In the genomic region with DNA sequence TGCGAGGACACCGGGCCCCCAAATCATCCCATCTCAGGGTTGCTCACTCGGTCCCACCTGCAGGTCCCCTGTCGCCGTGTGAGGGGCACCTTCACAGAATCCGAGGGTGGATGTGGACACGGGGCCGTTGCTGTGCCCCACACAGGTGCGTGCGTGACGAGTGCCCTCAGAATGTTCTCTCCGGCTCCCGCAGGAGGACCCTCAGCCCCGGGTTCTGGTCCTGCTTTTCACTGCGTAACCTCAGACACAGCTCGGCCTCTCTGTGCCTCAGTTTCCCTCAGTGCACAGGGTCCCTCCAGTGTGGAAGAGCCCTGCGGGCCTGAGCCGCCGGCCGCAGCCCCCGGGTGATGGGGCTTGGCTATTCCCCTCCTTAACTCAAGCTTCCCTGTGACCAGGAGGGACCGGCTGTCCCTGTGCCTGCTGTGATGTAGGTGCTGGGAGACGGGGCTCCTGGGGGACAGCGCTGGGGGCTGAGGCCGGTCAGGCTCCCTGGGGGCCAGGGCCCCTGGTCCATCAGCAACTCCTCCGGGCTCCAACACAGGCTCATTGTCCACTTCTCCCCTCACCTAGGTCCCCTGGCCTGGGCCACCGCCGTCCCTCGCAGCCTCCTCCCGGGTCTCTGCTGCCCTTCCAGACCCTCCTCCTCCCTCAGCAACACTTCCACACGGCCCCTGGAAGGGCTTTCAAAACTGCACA, we compare ENCODE assay signal across 35 cellular contexts. TPM values are rescaled to one million over a fixed set of nuclear protein-coding genes. Genes with fewer than 3 reads are reported as not detected.
"Had no signal": no experiment of that assay in that cellular context is flagged by ENCODE, and none has a peak within 500 bp of the region (broad histone marks: within the 10 kb centered on the region; RNA-seq: fewer than 3 reads in every experiment).

No MANE protein-coding gene starts in this region.

- H3K27ac ChIP-seq: brain microvascular endothelial cell, VCaP had no signal

- H3K9me3 Mint-ChIP-seq: activated B cell treated with CpG ODN at 0.5 μM for 24 hours; activated CD4-positive, alpha-beta memory T cell treated with anti-CD3 and anti-CD28 coated beads for 36 hours; activated naive CD4-positive, alpha-beta T cell treated with anti-CD3 and anti-CD28 coated beads for 36 hours; activated T-cell treated with anti-CD3 and anti-CD28 coated beads, Interleukin-2, amount 50 U/mL, for 4 hours; activated T-helper 1 cell treated with anti-CD3 and anti-CD28 coated beads, Interleukin-12 subunit alpha, Interleukin-12 subunit beta, Interleukin-2, Interleukin-4 antibody, amounts not matched to agents 30 ng/mL and 10 ng/mL and 1 ng/mL, durations not matched to agents 14 hours and 24 hours and 36 hours; T-cell had no signal

- DNase-seq: activated B cell treated with CpG ODN at 0.5 μM for 24 hours; activated CD4-positive, alpha-beta memory T cell treated with anti-CD3 and anti-CD28 coated beads for 36 hours; activated CD4-positive, alpha-beta T cell treated with anti-CD3 and anti-CD28 coated beads for 4 hours; activated CD4-positive, alpha-beta T cell treated with anti-CD3 and anti-CD28 coated beads, Interleukin-2, amount 50 U/mL, for 1 hour; activated CD4-positive, CD25-positive, alpha-beta regulatory T cell treated with anti-CD3 and anti-CD28 coated beads, Interleukin-2, amount 50 U/mL, for 72 hours; activated CD8-positive, alpha-beta memory T cell treated with anti-CD3 and anti-CD28 coated beads, Interleukin-2, amount 50 U/mL, for 4 hours; activated gamma-delta T cell treated with Interleukin-2 at 50 U/mL for 16 hours; activated naive CD4-positive, alpha-beta T cell treated with anti-CD3 and anti-CD28 coated beads for 36 hours; activated T-cell treated with anti-CD3 and anti-CD28 coated beads for 4 hours; activated T-cell treated with anti-CD3 and anti-CD28 coated beads, Interleukin-2, amount 50 U/mL, for 4 hours; amniotic stem cell; brain microvascular endothelial cell; Karpas-422; KBM-7; NCI-H1105; NCI-H1417 treated with DMSO at 0.1 percent for 48 hours; NCI-H1694; NCI-H1930; NCI-H2081 treated with DMSO at 0.1 percent for 48 hours; NCI-H226; NCI-H446 treated with DMSO at 0.1 percent for 48 hours; NCI-H524; NCI-H69; SIG-M5; T-cell; T-helper 2 cell; T-helper 9 cell had no signal

- H3K36me3 Mint-ChIP-seq: activated CD4-positive, alpha-beta memory T cell treated with anti-CD3 and anti-CD28 coated beads for 36 hours; activated naive CD4-positive, alpha-beta T cell treated with anti-CD3 and anti-CD28 coated beads, Interleukin-2, amount 50 U/mL, for 72 hours; T-cell had no signal

- ATAC-seq: activated naive CD4-positive, alpha-beta T cell treated with anti-CD3 and anti-CD28 coated beads, Interleukin-2, amount 50 U/mL, for 72 hours; activated T-cell treated with anti-CD3 and anti-CD28 coated beads, Interleukin-2, amount 50 U/mL, for 4 hours; Panc1; SK-N-SH treated with all-trans-retinoic acid at 6 μM for 48 hours; T-cell had no signal

- H3K4me3 Mint-ChIP-seq: activated B cell treated with CpG ODN at 0.5 μM for 24 hours; activated CD4-positive, alpha-beta memory T cell treated with anti-CD3 and anti-CD28 coated beads for 36 hours; activated naive CD4-positive, alpha-beta T cell treated with anti-CD3 and anti-CD28 coated beads for 36 hours; activated T-cell treated with anti-CD3 and anti-CD28 coated beads, Interleukin-2, amount 50 U/mL, for 4 hours; activated T-helper 1 cell treated with anti-CD3 and anti-CD28 coated beads, Interleukin-12 subunit alpha, Interleukin-12 subunit beta, Interleukin-2, Interleukin-4 antibody, amounts not matched to agents 30 ng/mL and 10 ng/mL and 1 ng/mL, durations not matched to agents 14 hours and 24 hours and 36 hours; T-cell had no signal

- H3K27ac Mint-ChIP-seq: activated B cell treated with CpG ODN at 0.5 μM for 24 hours; activated CD4-positive, alpha-beta memory T cell treated with anti-CD3 and anti-CD28 coated beads for 36 hours; activated naive CD4-positive, alpha-beta T cell treated with anti-CD3 and anti-CD28 coated beads for 36 hours; activated naive CD4-positive, alpha-beta T cell treated with anti-CD3 and anti-CD28 coated beads, Interleukin-2, amount 50 U/mL, for 72 hours; activated T-helper 1 cell treated with anti-CD3 and anti-CD28 coated beads, Interleukin-12 subunit alpha, Interleukin-12 subunit beta, Interleukin-2, Interleukin-4 antibody, amounts not matched to agents 30 ng/mL and 10 ng/mL and 1 ng/mL, durations not matched to agents 14 hours and 24 hours and 36 hours; T-cell had no signal

- H3K36me3 ChIP-seq: brain microvascular endothelial cell had no signal

RNA-seq across cellular contexts. Expression of gene SHC2, which starts 4.8 kb away (rescaled TPM):
- total RNA-seq: activated B cell treated with CpG ODN at 0.5 μM for 24 hours; activated naive CD4-positive, alpha-beta T cell treated with anti-CD3 and anti-CD28 coated beads for 36 hours; activated naive CD4-positive, alpha-beta T cell treated with anti-CD3 and anti-CD28 coated beads, Interleukin-2, amount 50 U/mL, for 72 hours; activated T-helper 1 cell treated with anti-CD3 and anti-CD28 coated beads, Interleukin-12 subunit alpha, Interleukin-12 subunit beta, Interleukin-2, Interleukin-4 antibody, amounts not matched to agents 30 ng/mL and 10 ng/mL and 1 ng/mL, durations not matched to agents 14 hours and 24 hours and 36 hours; RPMI7951 had no signal

RNA-seq across cellular contexts. Expression of gene MADCAM1, which starts 40.3 kb away (rescaled TPM):
- total RNA-seq: SK-MEL-5 had no signal

RNA-seq across cellular contexts. Expression of gene C2CD4C, which starts 47.1 kb away (rescaled TPM):
- total RNA-seq: activated B cell treated with CpG ODN at 0.5 μM for 24 hours, RPMI7951 had no signal
- polyA plus RNA-seq: aorta had no signal
